Comparison of ENCODE assay signal across 19 cellular contexts in genomic region chr7:27939893-27940292, GRCh38.
DNase-seq lines count a peak whose midpoint lies in the region; ATAC-seq and TF ChIP-seq lines count a peak whose summit lies in the region.
"Had no signal": no experiment of that assay in that cellular context is flagged by ENCODE, and none has a peak within 500 bp of the region (broad histone marks: within the 10 kb centered on the region; RNA-seq: fewer than 3 reads in every experiment).

No MANE protein-coding gene starts in this region.

- intact Hi-C loops in natural killer cell (cut with micrococcal nuclease): no loop called here

- peaks cover 67 to 70% of the 10 kb centered on the region in 2 donors for H3K4me1 Mint-ChIP-seq in natural killer cell
- peaks cover 20 to 29% of the 10 kb centered on the region in 2 donors for H3K4me1 Mint-ChIP-seq in natural killer cell treated with Interleukin-12 subunit alpha and Interleukin-12 subunit beta and Interleukin-15 and Interleukin-18, amount 100 ng/mL, for 72 hours (ENCODE audit: low read depth in 2 of 2)
- peaks cover 73% of the 10 kb centered on the region for H3K4me1 Mint-ChIP-seq in brain
- H3K4me1 Mint-ChIP-seq in nephron: peaks cover 36% of the 10 kb centered on the region
- H3K4me1 Mint-ChIP-seq: B cell had no signal

- H3K36me3 Mint-ChIP-seq in natural killer cell (no peaks in the 10 kb centered on the region), brain (peaks cover 5% of the 10 kb centered on the region), nephron (ENCODE audit: low read depth) (peaks cover 3% of the 10 kb centered on the region)
- no peaks in the 10 kb centered on the region for H3K36me3 Mint-ChIP-seq in natural killer cell treated with Interleukin-12 subunit alpha and Interleukin-12 subunit beta and Interleukin-15 and Interleukin-18, amount 100 ng/mL, for 72 hours

- ATAC-seq in natural killer cell (no peak), GM19397 (IDR thresholded peaks at IDR 0.05; ENCODE audit: unreplicated experiment) (no peak)
- no peak for ATAC-seq in natural killer cell treated with Interleukin-12 subunit alpha and Interleukin-12 subunit beta and Interleukin-15 and Interleukin-18, amount 100 ng/mL, for 72 hours
- ATAC-seq: A549 had no signal

- H3K4me3 Mint-ChIP-seq in natural killer cell (no peak overlapping the region), brain (no peak overlapping the region), nephron (no peak overlapping the region)
- H3K4me3 Mint-ChIP-seq in natural killer cell treated with Interleukin-12 subunit alpha and Interleukin-12 subunit beta and Interleukin-15 and Interleukin-18, amount 100 ng/mL, for 72 hours: no peak overlapping the region
- H3K4me3 Mint-ChIP-seq: B cell had no signal

- TF ChIP-seq CTCF in natural killer cell (IDR thresholded peaks at IDR 0.05): no peak
- no peak for TF ChIP-seq CTCF in brain (conservative IDR thresholded peaks at IDR 0.05)
- no peak for TF ChIP-seq CTCF in nephron (IDR thresholded peaks at IDR 0.05; ENCODE audit: unreplicated experiment in 3 of 3)

- DNase-seq in natural killer cell: no peak
- DNase-seq in natural killer cell treated with Interleukin-12 subunit alpha and Interleukin-12 subunit beta and Interleukin-15 and Interleukin-18, amount 100 ng/mL, for 72 hours (ENCODE audit: low spot score): no peak
- DNase-seq in glomerular visceral epithelial cell (ENCODE audit: extremely low spot score): no peak
- no peak for DNase-seq in NCI-H510A (lab: John Stamatoyannopoulos, UW)
- DNase-seq: GM23248, HCEC 1CT, KG1, NCI-H1105, NCI-H146, NCI-H2029, NCI-H2227 treated with DMSO at 0.1 percent for 48 hours, NCI-H510A treated with DMSO at 0.1 percent for 48 hours, NCI-H774, SJCRH30 had no signal

- H3K27ac Mint-ChIP-seq in natural killer cell: peak overlapping the region; percentile 32 to 60
- H3K27ac Mint-ChIP-seq in natural killer cell treated with Interleukin-12 subunit alpha and Interleukin-12 subunit beta and Interleukin-15 and Interleukin-18, amount 100 ng/mL, for 72 hours: peak overlapping the region in 1 of 2 donors; percentile 78
- peak overlapping the region; percentile 26 to 96 (median 78) for H3K27ac Mint-ChIP-seq in brain
- H3K27ac Mint-ChIP-seq in nephron: peak overlapping the region in 2 of 3 experiments; percentile 48 to 65
- H3K27ac Mint-ChIP-seq: B cell had no signal

- H3K27me3 Mint-ChIP-seq in natural killer cell (ENCODE audit: low read depth in 2 of 2): no peaks in the 10 kb centered on the region
- H3K27me3 Mint-ChIP-seq in natural killer cell treated with Interleukin-12 subunit alpha and Interleukin-12 subunit beta and Interleukin-15 and Interleukin-18, amount 100 ng/mL, for 72 hours: no peaks in the 10 kb centered on the region
- H3K27me3 Mint-ChIP-seq in brain: peaks cover 16% of the 10 kb centered on the region
- H3K27me3 Mint-ChIP-seq in nephron (ENCODE audit: low read depth): no peaks in the 10 kb centered on the region
- H3K27me3 Mint-ChIP-seq: B cell had no signal

- no peaks in the 10 kb centered on the region for H3K9me3 Mint-ChIP-seq in natural killer cell
- no peaks in the 10 kb centered on the region for H3K9me3 Mint-ChIP-seq in natural killer cell treated with Interleukin-12 subunit alpha and Interleukin-12 subunit beta and Interleukin-15 and Interleukin-18, amount 100 ng/mL, for 72 hours
- H3K9me3 Mint-ChIP-seq in brain: peaks cover 0 to 4% (median 0%) of the 10 kb centered on the region in 5 experiments
- peaks cover 3% of the 10 kb centered on the region for H3K9me3 Mint-ChIP-seq in nephron
